Comparison of ENCODE assay signal across 1 cellular context in genomic region chr20:57211949-57212889, GRCh38.
TF ChIP-seq lines count a peak whose summit lies in the region.

No MANE protein-coding gene starts in this region.

TF ChIP-seq in HEK293, 187 proteins besides CTCF, POLR2A, EP300 and RAD21 (continued from another document):
- no peak for TF ChIP-seq INSM2 (tag by site-specific recombination; IDR thresholded peaks at IDR 0.05)
- no peak for TF ChIP-seq ZNF707 (tag by site-specific recombination; IDR thresholded peaks at IDR 0.05)
- TF ChIP-seq ZSCAN16 (tag by site-specific recombination; IDR thresholded peaks at IDR 0.05), result no peak
- TF ChIP-seq ZNF112 (tag by site-specific recombination; IDR thresholded peaks at IDR 0.05), result no peak
- no peak for TF ChIP-seq ZNF518A (tag by site-specific recombination; conservative IDR thresholded peaks at IDR 0.05; ENCODE audit: low read depth)
- no peak for TF ChIP-seq ZNF639 (tag by site-specific recombination; IDR thresholded peaks at IDR 0.05)
- no peak for TF ChIP-seq ZNF514 (tag by site-specific recombination; IDR thresholded peaks at IDR 0.05)
- no peak for TF ChIP-seq ZBTB48 (tag by site-specific recombination; IDR thresholded peaks at IDR 0.05)
- peak; percentile 39; the same call in 1 of the 2 replicates for TF ChIP-seq ZBTB17 (tag by site-specific recombination; IDR thresholded peaks at IDR 0.05)
- TF ChIP-seq ZBTB8A (tag by site-specific recombination; IDR thresholded peaks at IDR 0.05), result peak; percentile 63
- 0 out of 2 replicates have a peak, but pooled peaks have one; percentile 43 for TF ChIP-seq ZNF449 (tag by site-specific recombination; IDR thresholded peaks at IDR 0.05)
- TF ChIP-seq ZNF416 (tag by site-specific recombination; IDR thresholded peaks at IDR 0.05), result no peak
- no peak for TF ChIP-seq SALL2 (tag by site-specific recombination; IDR thresholded peaks at IDR 0.05; ENCODE audit: borderline replicate concordance)
- no peak for TF ChIP-seq GFI1B (tag by site-specific recombination; IDR thresholded peaks at IDR 0.05)
- TF ChIP-seq KLF17 (tag by site-specific recombination; IDR thresholded peaks at IDR 0.05), result peak; percentile 45; the same call in 1 of the 2 replicates
- TF ChIP-seq ZBTB1 (tag by site-specific recombination; IDR thresholded peaks at IDR 0.05), result no peak
- TF ChIP-seq TRIM28 (IDR thresholded peaks at IDR 0.05; ENCODE audit: borderline replicate concordance, low read length), result no peak
- 0 out of 2 replicates have a peak, but pooled peaks have one; percentile 43 for TF ChIP-seq ZNF423 (tag by site-specific recombination; IDR thresholded peaks at IDR 0.05)
- TF ChIP-seq ZNF140 (tag by site-specific recombination; IDR thresholded peaks at IDR 0.05), result no peak
- TF ChIP-seq SCRT1 (tag by site-specific recombination; IDR thresholded peaks at IDR 0.05; ENCODE audit: borderline replicate concordance), result no peak
- TF ChIP-seq BCL11B (tag by site-specific recombination; IDR thresholded peaks at IDR 0.05; ENCODE audit: low read depth), result no peak
- no peak for TF ChIP-seq ZBTB49 (tag by site-specific recombination; IDR thresholded peaks at IDR 0.05; ENCODE audit: low read depth)
